8 cellular contexts compared by ENCODE assay signal in genomic region chr3:172751188-172751571, GRCh38. TPM values are rescaled to one million over a fixed set of nuclear protein-coding genes. Genes with fewer than 3 reads are reported as not detected.
DNase-seq lines count a peak whose midpoint lies in the region; ATAC-seq and TF ChIP-seq lines count a peak whose summit lies in the region.

No MANE protein-coding gene starts in this region.

- CTCF ChIA-PET in PC-9 (lab: Charles Lee): interaction anchor here (0.6 to 3.3 kb wide), 10 partner anchors 33 to 1886 kb away, joined by 3 to 40 read pairs (median 4); partner anchors contain the start of gene NCEH1

- peak overlapping the region; percentile 84 for H3K4me2 ChIP-seq in PC-9

- H4K20me1 ChIP-seq in PC-9 (ENCODE audit: insufficient read depth): no peaks in the 10 kb centered on the region

- H3K27me3 ChIP-seq in PC-9 (ENCODE audit: insufficient read depth, low read depth) (no peaks in the 10 kb centered on the region), colonic mucosa (no peaks in the 10 kb centered on the region), vagina (no peaks in the 10 kb centered on the region)

- no peak for TF ChIP-seq CTCF in PC-9 (conservative IDR thresholded peaks at IDR 0.05)
- TF ChIP-seq CTCF in colonic mucosa (IDR thresholded peaks at IDR 0.05): no peak
- TF ChIP-seq CTCF in vagina (IDR thresholded peaks at IDR 0.05): no peak

- no TSS peak for BruUV-seq in PC-9 (replicated peaks; lab: Mats Ljungman, UMichigan)

- TF ChIP-seq POLR2A in vagina (IDR thresholded peaks at IDR 0.05): no peak

- DNase-seq in stimulated activated CD4-positive, alpha-beta T cell treated with anti-CD3 and anti-CD28 coated beads, Interleukin-15, amount 100 ng/mL, for 24 hours: peak; percentile 45
- no peak for DNase-seq in stimulated activated CD4-positive, alpha-beta T cell treated with anti-CD3 and anti-CD28 coated beads, Interleukin-4, amount 100 ng/mL, for 24 hours
- DNase-seq in PC-9 (no peak), colonic mucosa (peak; percentile 49), medulla oblongata (ENCODE audit: extremely low spot score) (peak; percentile 6), vagina (ENCODE audit: extremely low spot score in 2 of 2) (no peak)

- H3K79me2 ChIP-seq in PC-9 (ENCODE audit: low read depth): peaks cover 53% of the 10 kb centered on the region

- H3K4me1 ChIP-seq in PC-9 (replicated peaks; ENCODE audit: insufficient read depth): peaks cover 68% of the 10 kb centered on the region
- peaks cover 4% of the 10 kb centered on the region for H3K4me1 ChIP-seq in colonic mucosa
- H3K4me1 ChIP-seq in vagina: peaks cover 19% of the 10 kb centered on the region

- H2AFZ ChIP-seq in PC-9: peak overlapping the region; percentile 89

- peak overlapping the region; percentile 98 for H3K27ac ChIP-seq in PC-9
- H3K27ac ChIP-seq in colonic mucosa: peak overlapping the region; percentile 83
- peak overlapping the region; percentile 68 for H3K27ac ChIP-seq in vagina

- H3K36me3 ChIP-seq in PC-9 (ENCODE audit: low read depth) (peaks cover 35% of the 10 kb centered on the region), colonic mucosa (no peaks in the 10 kb centered on the region), vagina (no peaks in the 10 kb centered on the region)

- H3K9me2 ChIP-seq in PC-9 (ENCODE audit: insufficient read depth): no peaks in the 10 kb centered on the region

- ATAC-seq in HG02938 (IDR thresholded peaks at IDR 0.05; ENCODE audit: unreplicated experiment) (peak; percentile 18), HG02763 (IDR thresholded peaks at IDR 0.05; ENCODE audit: unreplicated experiment) (no peak)

- peak overlapping the region; percentile 60 to 87 for H3K9ac ChIP-seq in colonic mucosa (ENCODE audit: low read depth in 2 of 2, low read length in 2 of 2)

- peaks cover 32% of the 10 kb centered on the region for H3F3A ChIP-seq in PC-9 (ENCODE audit: insufficient read depth, low read depth)

- H3K4me3 ChIP-seq in PC-9: peak overlapping the region; percentile 81
- peak overlapping the region; percentile 85 for H3K4me3 ChIP-seq in colonic mucosa
- peak overlapping the region; percentile 65 to 76 for H3K4me3 ChIP-seq in vagina

- POLR2A ChIA-PET in PC-9 (lab: Charles Lee; ENCODE audit: unreplicated experiment): interaction anchor here (0.5 to 1.0 kb wide), 6 partner anchors 40 to 580 kb away, joined by 3 to 24 read pairs (median 8); partner anchors contain the start of genes NCEH1 and TNFSF10

- intact Hi-C loops in PC-9 (cut with micrococcal nuclease; ENCODE audit: unreplicated experiment): loop anchor here (2.0 to 5.0 kb wide), 6 partner anchors 129 to 1294 kb away; no protein-coding TSS in a partner anchor
- intact Hi-C loops in colonic mucosa (cut with DNase I): no loop called here
- intact Hi-C loops in vagina (cut with DNase I): no loop called here

- H3K9me3 ChIP-seq in PC-9 (ENCODE audit: insufficient read depth, low read depth): no peaks in the 10 kb centered on the region
- H3K9me3 ChIP-seq in colonic mucosa: no peaks in the 10 kb centered on the region
- H3K9me3 ChIP-seq in vagina: no peaks in the 10 kb centered on the region

RNA-seq across cellular contexts. Expression of gene ECT2, which starts 0.7 kb away (rescaled TPM):
- total RNA-seq in PC-9 (2021) (128 and 145 TPM in 2 replicates), colonic mucosa (10 to 100 TPM; 36.3 to 58.1 TPM), vagina (6.4 TPM)

RNA-seq across cellular contexts. Expression of gene NCEH1, which starts 40.3 kb away (rescaled TPM):
- 39.6 and 43.5 TPM in 2 replicates for total RNA-seq in PC-9 (2021)
- total RNA-seq in colonic mucosa: 10 to 100 TPM; 36.1 to 42.2 TPM
- total RNA-seq in vagina: 7.4 TPM

Comparison
In these comparisons a context has a peak if more than half of its experiments do, and no peak if none do; other contexts are left out.
1. DNase-seq: peak in stimulated activated CD4-positive, alpha-beta T cell treated with anti-CD3 and anti-CD28 coated beads, Interleukin-15, amount 100 ng/mL, for 24 hours (single experiment), colonic mucosa (single experiment) and medulla oblongata (single experiment); none in stimulated activated CD4-positive, alpha-beta T cell treated with anti-CD3 and anti-CD28 coated beads, Interleukin-4, amount 100 ng/mL, for 24 hours (single experiment), PC-9 (0 of 2) and vagina (0 of 2).
2. Peak in every context shown above with its lines, with median percentiles within 50 percentile points of each other: H3K27ac ChIP-seq and H3K4me3 ChIP-seq.